ENCODE assay signal across 34 cellular contexts in the genomic region with DNA sequence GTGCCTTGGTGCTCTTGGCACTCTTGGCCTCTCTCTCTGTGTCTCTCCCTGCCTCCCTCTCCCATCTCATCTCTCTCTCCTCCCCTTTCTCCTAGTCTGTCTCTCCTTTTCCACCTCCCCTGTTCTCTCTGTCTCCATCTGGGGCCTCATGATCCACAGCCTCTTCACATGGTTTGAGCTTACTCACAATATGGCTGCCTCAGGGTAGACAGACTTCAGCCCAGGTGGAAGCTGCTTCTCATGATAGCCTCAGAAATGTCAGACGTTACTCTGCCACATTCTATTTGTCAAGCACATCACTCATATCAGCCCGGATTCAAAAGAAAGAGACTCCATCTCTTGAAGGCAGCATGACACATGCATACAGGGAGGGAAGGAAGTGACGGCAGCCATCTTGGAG. TPM values are rescaled to one million over a fixed set of nuclear protein-coding genes. Genes with fewer than 3 reads are reported as not detected.
DNase-seq lines count a peak whose midpoint lies in the region; ATAC-seq, FAIRE-seq and TF ChIP-seq lines count a peak whose summit lies in the region.
"Had no signal": no experiment of that assay in that cellular context is flagged by ENCODE, and none has a peak within 500 bp of the region (broad histone marks: within the 10 kb centered on the region; RNA-seq: fewer than 3 reads in every experiment).

No MANE protein-coding gene starts in this region.

- H3K9ac ChIP-seq in BLaER1 (no peak overlapping the region), GM12878 (ENCODE audit: control insufficient read depth, insufficient read depth, low read length) (no peak overlapping the region)
- H3K9ac ChIP-seq in BLaER1 treated with 17β-estradiol and CSF1 and Interleukin-3, amounts not matched to agents 10 nM and 100 nM, result no peak overlapping the region

- in situ Hi-C loops in GM12878 (cut with MboI), result loop anchor here (5.0 kb wide), 2 partner anchors 83 to 203 kb away; no protein-coding TSS in a partner anchor

- no peaks in the 10 kb centered on the region for H3K79me2 ChIP-seq in OCI-LY7 (ENCODE audit: insufficient read depth, low read depth, low read length)
- H3K79me2 ChIP-seq in GM12878 (ENCODE audit: control insufficient read depth, insufficient read depth, low read length), result no peaks in the 10 kb centered on the region

- H3K27me3 ChIP-seq in BLaER1 (no peaks in the 10 kb centered on the region), GM12878 (replicated peaks in 1 of 2; ENCODE audit: control insufficient read depth in 2 of 2, insufficient read depth in 2 of 2, low read length in 1 of 2) (no peaks in the 10 kb centered on the region)
- no peaks in the 10 kb centered on the region for H3K27me3 ChIP-seq in BLaER1 treated with 17β-estradiol and CSF1 and Interleukin-3, amounts not matched to agents 10 nM and 100 nM
- H3K27me3 ChIP-seq: ascending aorta, pancreas, Peyer's patch, suprapubic skin, upper lobe of right lung had no signal

- H2AFZ ChIP-seq in OCI-LY7 (ENCODE audit: low read length) (peak overlapping the region; percentile 45; the same call in 1 of the 2 replicates), GM12878 (ENCODE audit: control insufficient read depth, low read depth, low read length) (no peak overlapping the region)

- H3K27ac ChIP-seq in BLaER1, result peak overlapping the region; percentile 48
- H3K27ac ChIP-seq in BLaER1 treated with 17β-estradiol and CSF1 and Interleukin-3, amounts not matched to agents 10 nM and 100 nM, result peak overlapping the region in 10 of 11 experiments; percentile 21 to 94 (median 57); a peak in 19 of 22 replicates
- H3K27ac ChIP-seq in OCI-LY7 (ENCODE audit: low read depth, low read length, poor library complexity, severe bottlenecking), result no peak overlapping the region
- no peak overlapping the region for H3K27ac ChIP-seq in GM12878 (ENCODE audit: control insufficient read depth, insufficient read depth)
- H3K27ac ChIP-seq: ascending aorta, C4-2B, cardiac muscle cell, coronary artery, pancreas, Peyer's patch, suprapubic skin, upper lobe of right lung had no signal

- intact Hi-C loops in OCI-LY7 (cut with micrococcal nuclease; ENCODE audit: unreplicated experiment), result no loop called here
- intact Hi-C loops in GM12878 (cut with micrococcal nuclease; ENCODE audit: unreplicated experiment), result no loop called here

- H3K4me2 ChIP-seq in BLaER1, result no peak overlapping the region
- H3K4me2 ChIP-seq in BLaER1 treated with 17β-estradiol and CSF1 and Interleukin-3, amounts not matched to agents 10 nM and 100 nM, result no peak overlapping the region; a peak in 1 of 22 replicates
- H3K4me2 ChIP-seq in OCI-LY7 (ENCODE audit: low read length), result no peak overlapping the region
- H3K4me2 ChIP-seq in GM12878 (ENCODE audit: control insufficient read depth, insufficient read depth), result no peak overlapping the region

- no peak overlapping the region for H3K4me3 ChIP-seq in BLaER1
- H3K4me3 ChIP-seq in BLaER1 treated with 17β-estradiol and CSF1 and Interleukin-3, amounts not matched to agents 10 nM and 100 nM, result no peak overlapping the region
- H3K4me3 ChIP-seq in OCI-LY7 (ENCODE audit: low read depth, low read length, poor library complexity, severe bottlenecking), result no peak overlapping the region
- H3K4me3 ChIP-seq in GM12878, result no peak overlapping the region
- H3K4me3 ChIP-seq: ascending aorta, cardiac muscle cell, coronary artery, HAP-1, pancreas, Peyer's patch, suprapubic skin, upper lobe of right lung had no signal

- no peak for FAIRE-seq in GM12878 (lab: Jason Lieb, UNC)
- FAIRE-seq: D721Med, GM18507, islet of Langerhans, pancreas had no signal

- no peak for TF ChIP-seq RAD21 in GM12878 (IDR thresholded peaks at IDR 0.05; ENCODE audit: insufficient read depth, low read depth, low read length)

- no TSS peak for BruUV-seq in OCI-LY7 (replicated peaks; lab: Mats Ljungman, UMichigan)
- BruUV-seq in GM12878 (replicated peaks; lab: Mats Ljungman, UMichigan), result no TSS peak

- no peak for ATAC-seq in GM12878
- ATAC-seq in HG02642 (IDR thresholded peaks at IDR 0.05; ENCODE audit: poor library complexity, unreplicated experiment), result no peak
- no peak for ATAC-seq in GM18498 (IDR thresholded peaks at IDR 0.05; ENCODE audit: unreplicated experiment)
- ATAC-seq: left lobe of liver, pancreas, upper lobe of right lung, WTC11 had no signal

- H3K9me3 ChIP-seq in BLaER1 (peaks cover 18% of the 10 kb centered on the region), OCI-LY7 (ENCODE audit: low read length) (no peaks in the 10 kb centered on the region), GM12878 (replicated peaks; ENCODE audit: control insufficient read depth, insufficient read depth, low read length) (no peaks in the 10 kb centered on the region; the same call in 2 of the 3 replicates)
- peaks cover 0 to 32% (median 22%) of the 10 kb centered on the region in 11 experiments; a peak in 16 of 22 replicates for H3K9me3 ChIP-seq in BLaER1 treated with 17β-estradiol and CSF1 and Interleukin-3, amounts not matched to agents 10 nM and 100 nM (replicated peaks in 1 of 11)
- H3K9me3 ChIP-seq: ascending aorta, HAP-1, pancreas, Peyer's patch, suprapubic skin, upper lobe of right lung had no signal

- CTCF ChIA-PET in OCI-LY7 (lab: Charles Lee; ENCODE audit: unreplicated experiment) (no interaction called here), GM12878 (lab: Yijun Ruan, JAX) (interaction anchor here (1.1 to 1.8 kb wide), 5 partner anchors 19 to 210 kb away, joined by 3 to 8 read pairs (median 4); no protein-coding TSS in a partner anchor)

- POLR2A ChIA-PET in OCI-LY7 (lab: Charles Lee), result no interaction called here
- POLR2A ChIA-PET in GM12878 (lab: Charles Lee), result interaction anchor here (0.5 kb wide), 1 partner anchor 197 kb away, joined by 3 read pairs; no protein-coding TSS in a partner anchor

- H3K4me1 ChIP-seq in BLaER1 (peaks cover 67% of the 10 kb centered on the region), OCI-LY7 (ENCODE audit: insufficient read depth, low read length, poor library complexity, severe bottlenecking) (peaks cover 17% of the 10 kb centered on the region), GM12878 (ENCODE audit: control insufficient read depth, insufficient read depth, low read length) (peaks cover 6% of the 10 kb centered on the region)
- H3K4me1 ChIP-seq in BLaER1 treated with 17β-estradiol and CSF1 and Interleukin-3, amounts not matched to agents 10 nM and 100 nM, result peaks cover 62 to 95% (median 83%) of the 10 kb centered on the region in 10 experiments
- H3K4me1 ChIP-seq: ascending aorta, Peyer's patch had no signal

- no peak for TF ChIP-seq CTCF in OCI-LY7 (conservative IDR thresholded peaks at IDR 0.05; ENCODE audit: low read length)
- no peak for TF ChIP-seq CTCF in GM12878 (IDR thresholded peaks at IDR 0.05 in 2 of 3, conservative IDR thresholded peaks at IDR 0.05 in 1 of 3; ENCODE audit: control insufficient read depth in 2 of 3, extremely low read depth in 1 of 3, insufficient read depth in 1 of 3, low read depth in 3 of 3, low read length in 3 of 3)

- DNase-seq in OCI-LY7 (ENCODE audit: low spot score) (no peak), GM12878 (ENCODE audit: low read depth, low spot score) (no peak), NK-92 (lab: John Stamatoyannopoulos, UW; ENCODE audit: unreplicated experiment) (no peak)
- DNase-seq: activated CD4-positive, alpha-beta T cell treated with anti-CD3 and anti-CD28 coated beads, Interleukin-2, amount 50 U/mL, for 4 hours; activated effector memory CD4-positive, alpha-beta T cell treated with Interleukin-2 at 50 U/mL for 16 hours; effector memory CD4-positive, alpha-beta T cell; glutamatergic neuron; NCI-H2107; NCI-H345; NCI-H69; pancreas; Peyer's patch; SIG-M5; stimulated activated CD4-positive, alpha-beta T cell treated with anti-CD3 and anti-CD28 coated beads, Interleukin-15, amount 100 ng/mL, for 24 hours; stimulated activated CD4-positive, alpha-beta T cell treated with anti-CD3 and anti-CD28 coated beads, Interleukin-4, amount 100 ng/mL, for 4 hours; upper lobe of right lung had no signal

- H4K20me1 ChIP-seq in BLaER1, result no peaks in the 10 kb centered on the region
- H4K20me1 ChIP-seq in BLaER1 treated with 17β-estradiol and CSF1 and Interleukin-3, amounts not matched to agents 10 nM and 100 nM, result no peaks in the 10 kb centered on the region; a peak in 1 of 22 replicates
- no peaks in the 10 kb centered on the region for H4K20me1 ChIP-seq in OCI-LY7 (ENCODE audit: insufficient read depth, low read length)
- no peaks in the 10 kb centered on the region for H4K20me1 ChIP-seq in GM12878 (ENCODE audit: control insufficient read depth, insufficient read depth)

- 43% methylated on average over 3 of the region's 3 CpGs for WGBS in GM12878 (ENCODE audit: insufficient coverage, insufficient replicate concordance, low lambda C conversion rate, missing lambda C conversion rate)

- SMC1A ChIA-PET in GM12878 (lab: Charles Lee; ENCODE audit: uncharacterized antibody, unreplicated experiment), result interaction anchor here (1.3 to 3.8 kb wide), 5 partner anchors 17 to 203 kb away, joined by 3 to 35 read pairs (median 5); no protein-coding TSS in a partner anchor

- RAD21 ChIA-PET in GM12878 (lab: Charles Lee; ENCODE audit: unreplicated experiment), result interaction anchor here (0.5 to 2.2 kb wide), 5 partner anchors 28 to 1414 kb away, joined by 3 to 11 read pairs (median 3); no protein-coding TSS in a partner anchor

- TF ChIP-seq EP300 in GM12878 (IDR thresholded peaks at IDR 0.05; ENCODE audit: borderline replicate concordance in 1 of 2, control insufficient read depth in 1 of 2, low read depth in 2 of 2, low read length in 2 of 2), result no peak

- H3K36me3 ChIP-seq in BLaER1 (peaks cover 100% of the 10 kb centered on the region), OCI-LY7 (ENCODE audit: insufficient read depth, low read length) (no peaks in the 10 kb centered on the region), GM12878 (ENCODE audit: control insufficient read depth in 2 of 2, insufficient read depth in 2 of 2, low read length in 1 of 2) (peaks cover 4 to 6% of the 10 kb centered on the region in 2 experiments; a peak in 3 of 4 replicates)
- H3K36me3 ChIP-seq in BLaER1 treated with 17β-estradiol and CSF1 and Interleukin-3, amounts not matched to agents 10 nM and 100 nM, result peaks cover 96 to 99% (median 97%) of the 10 kb centered on the region in 11 experiments
- H3K36me3 ChIP-seq: ascending aorta, cardiac muscle cell, HAP-1, pancreas, Peyer's patch, upper lobe of right lung had no signal

- H3K9me2 ChIP-seq in OCI-LY7 (ENCODE audit: insufficient read depth, low read length), result no peaks in the 10 kb centered on the region

- TF ChIP-seq POLR2A in GM12878 (IDR thresholded peaks at IDR 0.05; ENCODE audit: low read depth, low read length), result no peak

RNA-seq across cellular contexts. Expression of a gene that starts 18.4 kb away (rescaled TPM):
- 25.9 and 34.1 TPM in 2 replicates for total RNA-seq in OCI-LY7 (2014; rRNA removed; shearing (Covaris generic))
- total RNA-seq in OCI-LY7 (2022) (25.8 and 26.5 TPM in 2 replicates), GM12878 (2014; rRNA removed) (50.1 and 57.7 TPM in 2 replicates), GM12878 (2014; rRNA removed; fragmentation: Illumina TruSeq; extraction: Trizol) (4.7 and 6.1 TPM in 2 replicates), GM12878 (2021) (32.4 and 33.7 TPM in 2 replicates)
- total RNA-seq in GM12878 (2013; cell fraction: nucleolus; rRNA removed), result 25.9 and 29.4 TPM in 2 replicates
- 5.5 TPM for polyA plus RNA-seq in GM12878 (2011; ENCODE audit: low read depth)
- polyA plus RNA-seq in GM12878 (2011; rRNA removed) (not detected in 2 replicates), GM12878 (2014; fragmentation: Illumina TruSeq; extraction: Trizol) (0.54 TPM in 1 of 2 replicates, not detected in the other), GM12878 (2014; fragmentation: Nextera tagmentation; extraction: Ambion mirVana) (1 to 10 TPM in 1 of 2 experiments, under 1 TPM in 1; 0.19 to 1.2 TPM), GM12878 (2014; rRNA removed) (35.7 and 44.5 TPM in 2 replicates), GM12878 (2016; fragmentation: Nextera tagmentation; extraction: Ambion mirVana) (10 to 100 TPM; 42.2 to 43.3 TPM)
- polyA plus RNA-seq in GM12878 (2011; cell fraction: cytosol; rRNA removed), result 0.04 TPM in 1 of 2 replicates, not detected in the other
- polyA plus RNA-seq in GM12878 (2011; cell fraction: nucleus; rRNA removed), result 0.26 and 0.33 TPM in 2 replicates
- polyA plus RNA-seq in GM12878 (2012), result 20.4 and 25.5 TPM in 2 replicates
- not detected in 2 replicates for polyA minus RNA-seq in GM12878 (2011; rRNA and poly(A)+ RNA removed)
- polyA minus RNA-seq in GM12878 (2011; cell fraction: cytosol; rRNA and poly(A)+ RNA removed), result not detected in 2 replicates
- polyA minus RNA-seq in GM12878 (2011; cell fraction: nucleus; rRNA and poly(A)+ RNA removed), result 0.29 TPM in 1 of 2 replicates, not detected in the other
- total RNA-seq: cardiac muscle cell, LHCN-M2, neural crest cell had no signal
- polyA plus RNA-seq: cardiac muscle cell had no signal

RNA-seq across cellular contexts. Expression of a gene that starts 24.4 kb away (rescaled TPM):
- not detected in 2 replicates for total RNA-seq in OCI-LY7 (2014; rRNA removed; shearing (Covaris generic))
- total RNA-seq in OCI-LY7 (2022), result not detected in 2 replicates
- 17.5 and 19.5 TPM in 2 replicates for total RNA-seq in GM12878 (2013; cell fraction: nucleolus; rRNA removed)
- total RNA-seq in GM12878 (2014; rRNA removed), result 16.7 and 18.0 TPM in 2 replicates
- total RNA-seq in GM12878 (2014; rRNA removed; fragmentation: Illumina TruSeq; extraction: Trizol), result 8.7 and 9.5 TPM in 2 replicates
- total RNA-seq in GM12878 (2021), result 16.2 and 16.9 TPM in 2 replicates
- 1.9 TPM for polyA plus RNA-seq in GM12878 (2011; ENCODE audit: low read depth)
- polyA plus RNA-seq in GM12878 (2011; rRNA removed), result 10.2 and 16.6 TPM in 2 replicates
- polyA plus RNA-seq in GM12878 (2011; cell fraction: cytosol; rRNA removed), result 23.5 and 26.3 TPM in 2 replicates
- 16.4 and 17.5 TPM in 2 replicates for polyA plus RNA-seq in GM12878 (2011; cell fraction: nucleus; rRNA removed)
- 6.3 and 11.1 TPM in 2 replicates for polyA plus RNA-seq in GM12878 (2012)
- 2.5 and 7.3 TPM in 2 replicates for polyA plus RNA-seq in GM12878 (2014; fragmentation: Illumina TruSeq; extraction: Trizol)
- 1 to 10 TPM in 1 of 2 experiments, under 1 TPM in 1; 0.42 to 1.7 TPM for polyA plus RNA-seq in GM12878 (2014; fragmentation: Nextera tagmentation; extraction: Ambion mirVana)
- 13.0 and 13.8 TPM in 2 replicates for polyA plus RNA-seq in GM12878 (2014; rRNA removed)
- polyA plus RNA-seq in GM12878 (2016; fragmentation: Nextera tagmentation; extraction: Ambion mirVana), result 10 to 100 TPM in 1 of 2 experiments, 1 to 10 TPM in 1; 8.7 to 10.1 TPM
- polyA minus RNA-seq in GM12878 (2011; rRNA and poly(A)+ RNA removed), result 13.3 and 23.2 TPM in 2 replicates
- polyA minus RNA-seq in GM12878 (2011; cell fraction: cytosol; rRNA and poly(A)+ RNA removed), result 10.2 and 11.1 TPM in 2 replicates
- polyA minus RNA-seq in GM12878 (2011; cell fraction: nucleus; rRNA and poly(A)+ RNA removed), result 4.6 and 6.2 TPM in 2 replicates
- total RNA-seq: neural crest cell, renal cortical epithelial cell had no signal
- polyA plus RNA-seq: cardiac muscle cell had no signal

RNA-seq across cellular contexts. Expression of a gene that starts 25.5 kb away (rescaled TPM):
- total RNA-seq in OCI-LY7 (2014; rRNA removed; shearing (Covaris generic)), result 33.2 and 49.2 TPM in 2 replicates
- total RNA-seq in OCI-LY7 (2022) (52.7 and 61.9 TPM in 2 replicates), GM12878 (2014; rRNA removed) (35.0 and 43.0 TPM in 2 replicates), GM12878 (2014; rRNA removed; fragmentation: Illumina TruSeq; extraction: Trizol) (14.5 and 18.6 TPM in 2 replicates), GM12878 (2021) (69.2 and 79.1 TPM in 2 replicates)
- total RNA-seq in GM12878 (2013; cell fraction: nucleolus; rRNA removed), result 37.3 and 45.2 TPM in 2 replicates
- polyA plus RNA-seq in GM12878 (2011; ENCODE audit: low read depth), result 8.1 TPM
- polyA plus RNA-seq in GM12878 (2011; rRNA removed) (10.7 and 29.5 TPM in 2 replicates), GM12878 (2014; fragmentation: Illumina TruSeq; extraction: Trizol) (2.3 and 11.6 TPM in 2 replicates), GM12878 (2014; fragmentation: Nextera tagmentation; extraction: Ambion mirVana) (1 to 10 TPM; 2.2 to 7.2 TPM), GM12878 (2014; rRNA removed) (42.6 and 64.0 TPM in 2 replicates), GM12878 (2016; fragmentation: Nextera tagmentation; extraction: Ambion mirVana) (10 to 100 TPM; 71.8 to 75.2 TPM)
- polyA plus RNA-seq in GM12878 (2011; cell fraction: cytosol; rRNA removed), result 38.7 and 57.3 TPM in 2 replicates
- 95.1 and 119 TPM in 2 replicates for polyA plus RNA-seq in GM12878 (2011; cell fraction: nucleus; rRNA removed)
- 36.4 and 40.2 TPM in 2 replicates for polyA plus RNA-seq in GM12878 (2012)
- 28.0 and 50.8 TPM in 2 replicates for polyA minus RNA-seq in GM12878 (2011; rRNA and poly(A)+ RNA removed)
- polyA minus RNA-seq in GM12878 (2011; cell fraction: cytosol; rRNA and poly(A)+ RNA removed), result 25.0 and 25.9 TPM in 2 replicates
- 12.5 and 24.5 TPM in 2 replicates for polyA minus RNA-seq in GM12878 (2011; cell fraction: nucleus; rRNA and poly(A)+ RNA removed)

Comparison
In these comparisons a context has a peak if more than half of its experiments do, and no peak if none do; other contexts are left out.
1. H3K27ac ChIP-seq: peak in BLaER1 (single experiment) and BLaER1 treated with 17β-estradiol and CSF1 and Interleukin-3, amounts not matched to agents 10 nM and 100 nM (10 of 11); none in OCI-LY7 (single experiment) and GM12878 (single experiment).
2. RNA of a gene that starts 24.4 kb away (total RNA-seq): 8.7 to 19.5 TPM in GM12878; not detected in OCI-LY7; every median in the first group is over 4 times any median in the second.